In the genomic region with DNA sequence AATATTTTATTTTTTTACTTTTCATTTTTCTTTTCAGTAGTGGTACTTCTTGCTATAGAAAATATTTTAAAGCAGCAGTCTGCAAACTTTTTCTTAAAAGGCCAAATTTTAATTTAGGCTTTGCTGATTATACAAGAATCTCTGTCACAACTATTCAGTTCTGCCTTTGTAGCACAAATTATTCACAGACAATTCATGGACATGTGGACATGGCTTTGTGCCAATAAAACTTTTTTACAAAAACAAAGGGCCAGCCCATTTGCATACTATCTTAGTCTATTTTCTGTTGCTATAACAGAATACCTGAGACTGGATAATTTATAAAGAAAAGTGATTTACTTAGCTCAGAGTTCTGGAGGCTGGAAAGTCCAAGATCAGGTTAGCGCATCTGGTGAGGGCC, we compare ENCODE assay signal across 24 cellular contexts. TPM values are rescaled to one million over a fixed set of nuclear protein-coding genes. Genes with fewer than 3 reads are reported as not detected.
DNase-seq lines count a peak whose midpoint lies in the region; ATAC-seq, FAIRE-seq and TF ChIP-seq lines count a peak whose summit lies in the region.
"Had no signal": no experiment of that assay in that cellular context is flagged by ENCODE, and none has a peak within 500 bp of the region (broad histone marks: within the 10 kb centered on the region; RNA-seq: fewer than 3 reads in every experiment).

No MANE protein-coding gene starts in this region.

- intact Hi-C loops in lower leg skin (cut with DNase I; ENCODE audit: low total_unique reads), result no loop called here

- FAIRE-seq in A549 (lab: Jason Lieb, UNC), result peak; percentile 49
- FAIRE-seq: A204.1, GM12878, GM12892, GM18507 had no signal

- H3K27me3 ChIP-seq in DOHH2 (ENCODE audit: control insufficient read depth, low read length) (no peaks in the 10 kb centered on the region), SJCRH30 (no peaks in the 10 kb centered on the region)
- H3K27me3 ChIP-seq: BLaER1 treated with 17β-estradiol and CSF1 and Interleukin-3, amounts not matched to agents 10 nM and 100 nM had no signal

- no peaks in the 10 kb centered on the region for H3K36me3 ChIP-seq in DOHH2 (ENCODE audit: control insufficient read depth, low read length)
- peaks cover 1% of the 10 kb centered on the region; the same call in 1 of the 2 replicates for H3K36me3 ChIP-seq in SJCRH30

- no peak for TF ChIP-seq EP300 in A549 (IDR thresholded peaks at IDR 0.05)

- TF ChIP-seq CTCF in A549 (IDR thresholded peaks at IDR 0.05), result no peak
- no peak for TF ChIP-seq CTCF in DOHH2 (IDR thresholded peaks at IDR 0.05; ENCODE audit: low read depth, low read length, poor library complexity, severe bottlenecking)
- no peak for TF ChIP-seq CTCF in lower leg skin (IDR thresholded peaks at IDR 0.05)

- peaks cover 4% of the 10 kb centered on the region; the same call in 1 of the 2 replicates for H3F3A ChIP-seq in DOHH2 (ENCODE audit: control insufficient read depth, insufficient read depth)

- H3K4me1 ChIP-seq in A549, result no peaks in the 10 kb centered on the region
- H3K4me1 ChIP-seq in DOHH2 (ENCODE audit: control insufficient read depth, low read length), result peaks cover 32% of the 10 kb centered on the region
- H3K4me1 ChIP-seq in SJCRH30, result peaks cover 33% of the 10 kb centered on the region

- no peak overlapping the region for H3K4me2 ChIP-seq in A549
- H3K4me2 ChIP-seq in DOHH2 (ENCODE audit: low read length), result peak overlapping the region; percentile 63
- H3K4me2 ChIP-seq: BLaER1 treated with 17β-estradiol and CSF1 and Interleukin-3, amounts not matched to agents 10 nM and 100 nM had no signal

- no peaks in the 10 kb centered on the region for H3K9me2 ChIP-seq in DOHH2 (replicated peaks; ENCODE audit: control insufficient read depth, low read length)

- H3K27ac ChIP-seq in A549, result no peak overlapping the region
- H3K27ac ChIP-seq in DOHH2 (ENCODE audit: low read depth, low read length), result peak overlapping the region; percentile 45; the same call in 1 of the 2 replicates
- H3K27ac ChIP-seq in SJCRH30, result peak overlapping the region; percentile 15; the same call in 1 of the 2 replicates
- H3K27ac ChIP-seq: BLaER1 treated with 17β-estradiol and CSF1 and Interleukin-3, amounts not matched to agents 10 nM and 100 nM; C4-2B had no signal

- no peak for TF ChIP-seq POLR2A in A549 (IDR thresholded peaks at IDR 0.05; ENCODE audit: low read length)
- no peak for TF ChIP-seq POLR2A in lower leg skin (IDR thresholded peaks at IDR 0.05)

- CTCF ChIA-PET in A549 (lab: Yijun Ruan, JAX), result interaction anchor here (1.7 kb wide), 1 partner anchor 581 kb away, joined by 3 read pairs; no protein-coding TSS in a partner anchor
- CTCF ChIA-PET in HEK293T (lab: Yijun Ruan, JAX), result no interaction called here

- no peaks in the 10 kb centered on the region for H3K79me2 ChIP-seq in DOHH2 (ENCODE audit: control insufficient read depth, low read length)

- no peaks in the 10 kb centered on the region for H4K20me1 ChIP-seq in DOHH2 (ENCODE audit: control insufficient read depth, insufficient read depth, low read depth, low read length)
- H4K20me1 ChIP-seq: BLaER1 treated with 17β-estradiol and CSF1 and Interleukin-3, amounts not matched to agents 10 nM and 100 nM had no signal

- POLR2A ChIA-PET in A549 (lab: Yijun Ruan, JAX) (no interaction called here), HEK293T (lab: Yijun Ruan, JAX) (interaction anchor here (1.5 kb wide), 1 partner anchor 56 kb away, joined by 6 read pairs; the partner anchor contains the start of gene TMBIM4)

- H3K4me3 ChIP-seq in A549 (no peak overlapping the region), DOHH2 (ENCODE audit: low read length) (peak overlapping the region; percentile 37), SJCRH30 (no peak overlapping the region), lower leg skin (ENCODE audit: low read depth, poor library complexity, severe bottlenecking) (no peak overlapping the region)
- H3K4me3 ChIP-seq: BLaER1 treated with 17β-estradiol and CSF1 and Interleukin-3, amounts not matched to agents 10 nM and 100 nM; GM12878 had no signal

- TF ChIP-seq RAD21 in A549 (conservative IDR thresholded peaks at IDR 0.05 in 1 of 2, IDR thresholded peaks at IDR 0.05 in 1 of 2), result no peak

- no peak for DNase-seq in A549 (ENCODE audit: low read depth in 1 of 2, low spot score in 1 of 2)
- DNase-seq in SJCRH30, result no peak
- peak; percentile 31 for DNase-seq in dermis blood vessel endothelial cell
- DNase-seq in HEK293T (ENCODE audit: extremely low spot score), result no peak
- DNase-seq in HUDEP-2 (lab: John Stamatoyannopoulos, UW; ENCODE audit: unreplicated experiment in 76 of 76), result no peak
- DNase-seq in lower leg skin (ENCODE audit: low spot score in 2 of 2), result no peak
- DNase-seq: 8988T; AML-193; CD4-positive, alpha-beta T cell; CD8-positive, alpha-beta T cell; COR-L47; DMS153; DMS53; DMS79; DND-41; GDM1 had no signal

- WGBS in A549 (ENCODE audit: missing lambda C conversion rate), result 95% methylated on average over 1 of the region's 1 CpG
- 100% methylated on average over 1 of the region's 1 CpG for WGBS in lower leg skin, 2 donors

- H3K9me3 ChIP-seq in A549 (no peaks in the 10 kb centered on the region), DOHH2 (ENCODE audit: control insufficient read depth, insufficient read depth, low read length) (peaks cover 5% of the 10 kb centered on the region; the same call in 1 of the 2 replicates), SJCRH30 (replicated peaks) (peaks cover 8% of the 10 kb centered on the region; the same call in 1 of the 2 replicates)
- H3K9me3 ChIP-seq: BLaER1 treated with 17β-estradiol and CSF1 and Interleukin-3, amounts not matched to agents 10 nM and 100 nM had no signal

- ATAC-seq in A549 (no peak), HG02759 (IDR thresholded peaks at IDR 0.05; ENCODE audit: unreplicated experiment) (no peak)
- ATAC-seq: CD8-positive, alpha-beta T cell; GM12878 had no signal

TF ChIP-seq in A549, 52 proteins besides CTCF, POLR2A, EP300 and RAD21 (continues in another document):
- TF ChIP-seq ZFP36 (IDR thresholded peaks at IDR 0.05; ENCODE audit: borderline replicate concordance, partially characterized antibody), result no peak
- TF ChIP-seq ESRRA (IDR thresholded peaks at IDR 0.05; ENCODE audit: borderline replicate concordance, low read length), result no peak
- TF ChIP-seq SREBF2 (IDR thresholded peaks at IDR 0.05), result no peak
- TF ChIP-seq KDM1A (IDR thresholded peaks at IDR 0.05; ENCODE audit: low read depth), result no peak
- no peak for TF ChIP-seq JUNB (IDR thresholded peaks at IDR 0.05)
- TF ChIP-seq CBX2 (IDR thresholded peaks at IDR 0.05; ENCODE audit: borderline replicate concordance, low read depth), result no peak
- TF ChIP-seq GATA3 (IDR thresholded peaks at IDR 0.05; ENCODE audit: borderline replicate concordance), result no peak
- TF ChIP-seq ZNF302 (CRISPR knock-in tag; IDR thresholded peaks at IDR 0.05), result no peak
- TF ChIP-seq, protein P1, sequence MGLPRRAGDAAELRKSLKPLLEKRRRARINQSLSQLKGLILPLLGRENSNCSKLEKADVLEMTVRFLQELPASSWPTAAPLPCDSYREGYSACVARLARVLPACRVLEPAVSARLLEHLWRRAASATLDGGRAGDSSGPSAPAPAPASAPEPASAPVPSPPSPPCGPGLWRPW (IDR thresholded peaks at IDR 0.05), result no peak

TF ChIP-seq in HEK293T, 16 proteins besides CTCF, POLR2A, EP300 and RAD21:
- TF ChIP-seq HDGF (IDR thresholded peaks at IDR 0.05; ENCODE audit: borderline replicate concordance) (no peak), LEF1 (IDR thresholded peaks at IDR 0.05; ENCODE audit: borderline replicate concordance) (no peak), FOXA1 (IDR thresholded peaks at IDR 0.05) (no peak), CTBP1 (IDR thresholded peaks at IDR 0.05; ENCODE audit: borderline replicate concordance) (no peak), SP1 (IDR thresholded peaks at IDR 0.05) (no peak), NFRKB (IDR thresholded peaks at IDR 0.05) (no peak), TARDBP (IDR thresholded peaks at IDR 0.05) (no peak), BHLHE40 (IDR thresholded peaks at IDR 0.05; ENCODE audit: borderline replicate concordance) (no peak), SUZ12 (IDR thresholded peaks at IDR 0.05) (no peak), FOXM1 (IDR thresholded peaks at IDR 0.05; ENCODE audit: borderline replicate concordance) (no peak), ARNT (IDR thresholded peaks at IDR 0.05) (no peak), ELF4 (IDR thresholded peaks at IDR 0.05) (no peak), PKNOX1 (IDR thresholded peaks at IDR 0.05) (no peak), FOXK2 (IDR thresholded peaks at IDR 0.05) (no peak), ZNF384 (IDR thresholded peaks at IDR 0.05) (no peak), L3MBTL2 (conservative IDR thresholded peaks at IDR 0.05) (no peak)
TF ChIP-seq in HEK293T: peak in this region for 0.

RNA-seq across cellular contexts. Expression of gene LLPH, which starts 17.1 kb away (rescaled TPM):
- polyA plus RNA-seq in A549 (2011; rRNA removed) (31.6 and 54.5 TPM in 2 replicates), A549 (2017; fragmentation: RNase III; extraction: RNeasy Plus Mini Kit Qiagen cat#74134 plus additional on column Dnase treatment) (32.4 to 35.3 TPM (median 32.5 TPM) in 3 replicates)
- polyA plus RNA-seq in A549 (2012; cell fraction: cytosol; rRNA removed), result 8.0 and 9.2 TPM in 2 replicates
- 1.1 and 1.8 TPM in 2 replicates for polyA plus RNA-seq in A549 (2012; cell fraction: nucleus; rRNA removed)
- 2.4 and 3.0 TPM in 2 replicates for polyA minus RNA-seq in A549 (2011; rRNA and poly(A)+ RNA removed)
- 45.9 and 51.9 TPM in 2 replicates for total RNA-seq in SJCRH30 (2014; rRNA removed; shearing (Covaris generic))
- total RNA-seq in dermis blood vessel endothelial cell (3.4 and 16.7 TPM in 2 replicates), lower leg skin (1 to 10 TPM; 1.3 to 6.0 (median 4.6) TPM)

RNA-seq across cellular contexts. Expression of gene TMBIM4, which starts 56.3 kb away (rescaled TPM):
- polyA plus RNA-seq in A549 (2011; rRNA removed) (80.3 and 87.4 TPM in 2 replicates), A549 (2017; fragmentation: RNase III; extraction: RNeasy Plus Mini Kit Qiagen cat#74134 plus additional on column Dnase treatment) (53.7 to 63.2 TPM (median 55.9 TPM) in 3 replicates)
- 31.8 and 38.6 TPM in 2 replicates for polyA plus RNA-seq in A549 (2012; cell fraction: cytosol; rRNA removed)
- polyA plus RNA-seq in A549 (2012; cell fraction: nucleus; rRNA removed), result 21.0 and 41.8 TPM in 2 replicates
- polyA minus RNA-seq in A549 (2011; rRNA and poly(A)+ RNA removed), result 16.1 and 21.4 TPM in 2 replicates
- total RNA-seq in SJCRH30 (2014; rRNA removed; shearing (Covaris generic)), result 66.8 and 75.5 TPM in 2 replicates
- total RNA-seq in dermis blood vessel endothelial cell (78.9 and 142 TPM in 2 replicates), lower leg skin (100 to 1,000 TPM in 1 of 4 donors, 10 to 100 TPM in 3; 66.4 to 108 (median 83.7) TPM)

Comparison
In these comparisons a context has a peak if more than half of its experiments do, and no peak if none do; other contexts are left out.
1. H3K27ac ChIP-seq: peak in DOHH2 (single experiment) and SJCRH30 (single experiment); none in A549 (0 of 2).